Comparison of ENCODE assay signal across 22 cellular contexts in the genomic region with DNA sequence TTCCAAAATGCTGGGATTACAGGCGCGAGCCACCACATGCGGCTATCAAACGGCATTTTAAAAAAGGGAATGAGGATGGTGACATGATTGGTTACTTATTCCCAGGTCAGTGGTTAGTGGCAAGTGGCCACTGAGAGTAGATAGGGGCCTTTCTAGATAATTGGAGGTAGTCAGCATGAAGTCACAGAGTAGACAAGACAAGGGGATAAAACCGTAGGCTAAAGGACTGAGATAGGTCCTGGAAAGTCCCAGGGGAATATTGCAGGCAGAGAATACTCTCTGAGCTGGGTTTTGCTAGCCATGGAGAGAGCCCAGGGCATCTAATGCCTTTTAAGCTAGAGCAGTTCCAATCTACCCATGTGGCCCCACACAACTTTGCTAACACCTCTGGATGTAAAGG. TPM values are rescaled to one million over a fixed set of nuclear protein-coding genes. Genes with fewer than 3 reads are reported as not detected.
DNase-seq lines count a peak whose midpoint lies in the region; ATAC-seq lines count a peak whose summit lies in the region.
"Had no signal": no experiment of that assay in that cellular context is flagged by ENCODE, and none has a peak within 500 bp of the region (broad histone marks: within the 10 kb centered on the region; RNA-seq: fewer than 3 reads in every experiment).

No MANE protein-coding gene starts in this region.

- no peaks in the 10 kb centered on the region for H3K36me3 Mint-ChIP-seq in activated naive CD4-positive, alpha-beta T cell treated with anti-CD3 and anti-CD28 coated beads, Interleukin-2, amount 10 ng/mL, durations not matched to agents 7 days and 5 days
- no peaks in the 10 kb centered on the region for H3K36me3 Mint-ChIP-seq in activated CD4-positive, alpha-beta T cell treated with anti-CD3 and anti-CD28 coated beads for 36 hours (ENCODE audit: low read depth)
- H3K36me3 Mint-ChIP-seq: CD4-positive, CD25-positive, alpha-beta regulatory T cell; CD8-positive, alpha-beta memory T cell had no signal

- no peak overlapping the region for H3K4me3 Mint-ChIP-seq in activated naive CD4-positive, alpha-beta T cell treated with anti-CD3 and anti-CD28 coated beads, Interleukin-2, amount 10 ng/mL, durations not matched to agents 7 days and 5 days
- no peak overlapping the region for H3K4me3 Mint-ChIP-seq in activated CD4-positive, alpha-beta T cell treated with anti-CD3 and anti-CD28 coated beads for 36 hours
- H3K4me3 Mint-ChIP-seq: CD4-positive, CD25-positive, alpha-beta regulatory T cell; CD8-positive, alpha-beta memory T cell; IgD-negative memory B cell had no signal

- peaks cover 10% of the 10 kb centered on the region for H3K27me3 Mint-ChIP-seq in activated naive CD4-positive, alpha-beta T cell treated with anti-CD3 and anti-CD28 coated beads, Interleukin-2, amount 10 ng/mL, durations not matched to agents 7 days and 5 days
- H3K27me3 Mint-ChIP-seq in activated CD4-positive, alpha-beta T cell treated with anti-CD3 and anti-CD28 coated beads for 36 hours: peaks cover 9% of the 10 kb centered on the region
- H3K27me3 Mint-ChIP-seq: CD4-positive, CD25-positive, alpha-beta regulatory T cell had no signal

- ATAC-seq in GM18868 (IDR thresholded peaks at IDR 0.05; ENCODE audit: unreplicated experiment) (peak; percentile 61), GM21619 (IDR thresholded peaks at IDR 0.05; ENCODE audit: unreplicated experiment) (peak; percentile 51), HG03045 (IDR thresholded peaks at IDR 0.05; ENCODE audit: unreplicated experiment) (peak; percentile 55), GM18502 (IDR thresholded peaks at IDR 0.05; ENCODE audit: poor library complexity, unreplicated experiment) (no peak), left cardiac atrium (no peak)
- ATAC-seq in activated CD4-positive, alpha-beta T cell treated with anti-CD3 and anti-CD28 coated beads for 36 hours: no peak
- ATAC-seq: HepG2 had no signal

- DNase-seq in kidney tubule cell (ENCODE audit: low spot score): peak; percentile 24
- DNase-seq in left cardiac atrium: no peak
- no peak for DNase-seq in activated naive CD4-positive, alpha-beta T cell treated with anti-CD3 and anti-CD28 coated beads, Interleukin-2, amount 10 ng/mL, durations not matched to agents 7 days and 5 days
- no peak for DNase-seq in activated CD4-positive, alpha-beta T cell treated with anti-CD3 and anti-CD28 coated beads for 36 hours
- DNase-seq: ACHN; BE2C; C1 segment of cervical spinal cord; CD4-positive, CD25-positive, alpha-beta regulatory T cell; CD8-positive, alpha-beta memory T cell; COR-L47; DMS 273 treated with DMSO at 0.1 percent for 48 hours; DND-41; EL; GM23248; Karpas-422; KBM-7 had no signal

- POLR2A ChIA-PET in activated CD4-positive, alpha-beta T cell treated with anti-CD3 and anti-CD28 coated beads for 36 hours (lab: Charles Lee): no interaction called here

- intact Hi-C loops in left cardiac atrium (cut with DNase I): no loop called here
- intact Hi-C loops in activated CD4-positive, alpha-beta T cell treated with anti-CD3 and anti-CD28 coated beads for 36 hours (cut with DNase I, micrococcal nuclease): no loop called here

- no peak overlapping the region for H3K27ac Mint-ChIP-seq in activated naive CD4-positive, alpha-beta T cell treated with anti-CD3 and anti-CD28 coated beads, Interleukin-2, amount 10 ng/mL, durations not matched to agents 7 days and 5 days
- H3K27ac Mint-ChIP-seq in activated CD4-positive, alpha-beta T cell treated with anti-CD3 and anti-CD28 coated beads for 36 hours: no peak overlapping the region
- H3K27ac Mint-ChIP-seq: CD4-positive, CD25-positive, alpha-beta regulatory T cell; CD8-positive, alpha-beta memory T cell; IgD-negative memory B cell had no signal

- H3K9me3 Mint-ChIP-seq in activated naive CD4-positive, alpha-beta T cell treated with anti-CD3 and anti-CD28 coated beads, Interleukin-2, amount 10 ng/mL, durations not matched to agents 7 days and 5 days: no peaks in the 10 kb centered on the region
- no peaks in the 10 kb centered on the region for H3K9me3 Mint-ChIP-seq in activated CD4-positive, alpha-beta T cell treated with anti-CD3 and anti-CD28 coated beads for 36 hours (ENCODE audit: low read depth)
- H3K9me3 Mint-ChIP-seq: CD8-positive, alpha-beta memory T cell; IgD-negative memory B cell had no signal

- CTCF ChIA-PET in activated naive CD4-positive, alpha-beta T cell treated with anti-CD3 and anti-CD28 coated beads, Interleukin-2, amount 10 ng/mL, durations not matched to agents 7 days and 5 days (lab: Charles Lee): no interaction called here
- CTCF ChIA-PET in activated CD4-positive, alpha-beta T cell treated with anti-CD3 and anti-CD28 coated beads for 36 hours (lab: Charles Lee): interaction anchor here (0.6 kb wide), 1 partner anchor 308 kb away, joined by 3 read pairs; no protein-coding TSS in a partner anchor

- no peaks in the 10 kb centered on the region for H3K4me1 Mint-ChIP-seq in activated naive CD4-positive, alpha-beta T cell treated with anti-CD3 and anti-CD28 coated beads, Interleukin-2, amount 10 ng/mL, durations not matched to agents 7 days and 5 days
- no peaks in the 10 kb centered on the region for H3K4me1 Mint-ChIP-seq in activated CD4-positive, alpha-beta T cell treated with anti-CD3 and anti-CD28 coated beads for 36 hours
- H3K4me1 Mint-ChIP-seq: CD4-positive, CD25-positive, alpha-beta regulatory T cell; CD8-positive, alpha-beta memory T cell; IgD-negative memory B cell had no signal

RNA-seq across cellular contexts. Expression of gene KCNAB1, which starts 52.2 kb away (rescaled TPM):
- 1 to 10 TPM; 2.6 to 3.5 TPM for total RNA-seq in left cardiac atrium
- total RNA-seq in activated CD4-positive, alpha-beta T cell treated with anti-CD3 and anti-CD28 coated beads for 36 hours: not detected
- total RNA-seq: CD8-positive, alpha-beta memory T cell; GM23248; HepG2 had no signal

Comparison
In these comparisons a context has a peak if more than half of its experiments do, and no peak if none do; other contexts are left out.
1. ATAC-seq: peak in GM18868 (single experiment), GM21619 (single experiment) and HG03045 (single experiment); none in GM18502 (single experiment), left cardiac atrium (0 of 2) and activated CD4-positive, alpha-beta T cell treated with anti-CD3 and anti-CD28 coated beads for 36 hours (single experiment).